In genomic region chr16:6970171-6970857, GRCh38 we compare ENCODE assay signal across 28 cellular contexts.
"Had no signal": no experiment of that assay in that cellular context is flagged by ENCODE, and none has a peak within 500 bp of the region (broad histone marks: within the 10 kb centered on the region; RNA-seq: fewer than 3 reads in every experiment).

No MANE protein-coding gene starts in this region.

- H3K27ac Mint-ChIP-seq: stimulated activated memory B cell treated with anti-CD40 and anti-IgM and Interleukin-4, amounts not matched to agents 10 μg/mL and 1 μg/mL and 100 μg/mL, for 72 hours; stimulated activated naive B cell treated with anti-CD40 and anti-IgM and Interleukin-4, amounts not matched to agents 10 μg/mL and 1 μg/mL and 100 μg/mL, for 72 hours; stimulated activated naive CD8-positive, alpha-beta T cell treated with anti-CD3 and anti-CD28 coated beads, Interleukin-15, amount 100 ng/mL, for 72 hours; stimulated activated naive CD8-positive, alpha-beta T cell treated with anti-CD3 and anti-CD28 coated beads, Interleukin-15, Interleukin-2, amounts not matched to agents 100 ng/mL and 50 ng/mL, for 24 hours; type B pancreatic cell had no signal

- H3K27me3 Mint-ChIP-seq: stimulated activated memory B cell treated with anti-CD40 and anti-IgM and Interleukin-4, amounts not matched to agents 10 μg/mL and 1 μg/mL and 100 μg/mL, for 72 hours; stimulated activated naive B cell treated with anti-CD40 and anti-IgM and Interleukin-4, amounts not matched to agents 10 μg/mL and 1 μg/mL and 100 μg/mL, for 72 hours; stimulated activated naive CD8-positive, alpha-beta T cell treated with anti-CD3 and anti-CD28 coated beads, Interleukin-15, amount 100 ng/mL, for 72 hours; stimulated activated naive CD8-positive, alpha-beta T cell treated with anti-CD3 and anti-CD28 coated beads, Interleukin-15, Interleukin-2, amounts not matched to agents 100 ng/mL and 50 ng/mL, for 24 hours had no signal

- H3K4me3 Mint-ChIP-seq: stimulated activated memory B cell treated with anti-CD40 and anti-IgM and Interleukin-4, amounts not matched to agents 10 μg/mL and 1 μg/mL and 100 μg/mL, for 72 hours; stimulated activated naive B cell treated with anti-CD40 and anti-IgM and Interleukin-4, amounts not matched to agents 10 μg/mL and 1 μg/mL and 100 μg/mL, for 72 hours; stimulated activated naive CD8-positive, alpha-beta T cell treated with anti-CD3 and anti-CD28 coated beads, Interleukin-15, amount 100 ng/mL, for 72 hours; stimulated activated naive CD8-positive, alpha-beta T cell treated with anti-CD3 and anti-CD28 coated beads, Interleukin-15, Interleukin-2, amounts not matched to agents 100 ng/mL and 50 ng/mL, for 24 hours; type B pancreatic cell had no signal

- DNase-seq: stimulated activated CD4-positive, alpha-beta T cell treated with anti-CD3 and anti-CD28 coated beads, Interleukin-2, amount 100 ng/mL, for 48 hours; stimulated activated CD4-positive, alpha-beta T cell treated with anti-CD3 and anti-CD28 coated beads, Interleukin-4, amount 100 ng/mL, for 1 hour; stimulated activated CD4-positive, alpha-beta T cell treated with anti-CD3 and anti-CD28 coated beads, Interleukin-4, amount 100 ng/mL, for 24 hours; stimulated activated CD4-positive, alpha-beta T cell treated with anti-CD3 and anti-CD28 coated beads, Interleukin-4, amount 100 ng/mL, for 4 hours; stimulated activated CD8-positive, alpha-beta memory T cell treated with anti-CD3 and anti-CD28 coated beads, Interleukin-4, amount 100 ng/mL, for 48 hours; stimulated activated naive B cell treated with anti-CD40 and anti-IgM and Interleukin-4, amounts not matched to agents 10 μg/mL and 1 μg/mL and 100 μg/mL, for 72 hours; stimulated activated naive CD4-positive, alpha-beta T cell; stimulated activated naive CD4-positive, alpha-beta T cell treated with Interleukin-2 at 50 U/mL for 16 hours; stimulated activated naive CD8-positive, alpha-beta T cell treated with anti-CD3 and anti-CD28 coated beads, Interleukin-15, amount 100 ng/mL, for 72 hours; stimulated activated naive CD8-positive, alpha-beta T cell treated with anti-CD3 and anti-CD28 coated beads, Interleukin-15, Interleukin-2, amounts not matched to agents 100 U/mL and 50 U/mL, for 24 hours; stomach; substantia nigra; testis; thyroid gland; tibial artery; transverse colon; trophoblast cell; upper lobe of left lung; upper lobe of right lung; uterus had no signal

- H3K36me3 ChIP-seq: stomach, suprapubic skin, thoracic aorta, thyroid gland, tibial artery, tibial nerve, transverse colon, upper lobe of left lung, upper lobe of right lung, uterus, vagina had no signal

- H3K27ac ChIP-seq: stomach, suprapubic skin, testis, thoracic aorta, thyroid gland, tibial artery, tibial nerve, transverse colon, upper lobe of left lung, upper lobe of right lung, uterus, vagina had no signal

- H3K9me3 Mint-ChIP-seq: type B pancreatic cell had no signal

- H3K27me3 ChIP-seq: stomach, suprapubic skin, testis, thyroid gland, tibial artery, tibial nerve, transverse colon, upper lobe of left lung, upper lobe of right lung, uterus, vagina had no signal

- H3K4me3 ChIP-seq: stomach, suprapubic skin, testis, thoracic aorta, thyroid gland, tibial artery, tibial nerve, transverse colon, upper lobe of left lung, upper lobe of right lung, uterus, vagina had no signal

- H3K4me1 ChIP-seq: stomach, suprapubic skin, testis, tibial artery, tibial nerve, transverse colon, upper lobe of left lung, upper lobe of right lung, uterus, vagina had no signal

- ATAC-seq: stimulated activated memory B cell treated with anti-CD40 and anti-IgM and Interleukin-4, amounts not matched to agents 10 μg/mL and 1 μg/mL and 100 μg/mL, for 72 hours; stimulated activated naive B cell treated with anti-CD40 and anti-IgM and Interleukin-4, amounts not matched to agents 10 μg/mL and 1 μg/mL and 100 μg/mL, for 72 hours; stimulated activated naive CD8-positive, alpha-beta T cell treated with anti-CD3 and anti-CD28 coated beads, Interleukin-15, amount 100 ng/mL, for 72 hours; stimulated activated naive CD8-positive, alpha-beta T cell treated with anti-CD3 and anti-CD28 coated beads, Interleukin-15, Interleukin-2, amounts not matched to agents 100 U/mL and 50 U/mL, for 24 hours; upper lobe of right lung had no signal

- H3K36me3 Mint-ChIP-seq: stimulated activated memory B cell treated with anti-CD40 and anti-IgM and Interleukin-4, amounts not matched to agents 10 μg/mL and 1 μg/mL and 100 μg/mL, for 72 hours; stimulated activated naive B cell treated with anti-CD40 and anti-IgM and Interleukin-4, amounts not matched to agents 10 μg/mL and 1 μg/mL and 100 μg/mL, for 72 hours; type B pancreatic cell had no signal

- FAIRE-seq: urothelium cell line had no signal

- H3K4me1 Mint-ChIP-seq: stimulated activated memory B cell treated with anti-CD40 and anti-IgM and Interleukin-4, amounts not matched to agents 10 μg/mL and 1 μg/mL and 100 μg/mL, for 72 hours; stimulated activated naive B cell treated with anti-CD40 and anti-IgM and Interleukin-4, amounts not matched to agents 10 μg/mL and 1 μg/mL and 100 μg/mL, for 72 hours; stimulated activated naive CD8-positive, alpha-beta T cell treated with anti-CD3 and anti-CD28 coated beads, Interleukin-15, amount 100 ng/mL, for 72 hours had no signal

- H3K9me3 ChIP-seq: suprapubic skin, testis, thoracic aorta, thyroid gland, tibial artery, tibial nerve, transverse colon, upper lobe of left lung, upper lobe of right lung, uterus, vagina had no signal
